ENCODE assay signal across 1 cellular context in the genomic region with DNA sequence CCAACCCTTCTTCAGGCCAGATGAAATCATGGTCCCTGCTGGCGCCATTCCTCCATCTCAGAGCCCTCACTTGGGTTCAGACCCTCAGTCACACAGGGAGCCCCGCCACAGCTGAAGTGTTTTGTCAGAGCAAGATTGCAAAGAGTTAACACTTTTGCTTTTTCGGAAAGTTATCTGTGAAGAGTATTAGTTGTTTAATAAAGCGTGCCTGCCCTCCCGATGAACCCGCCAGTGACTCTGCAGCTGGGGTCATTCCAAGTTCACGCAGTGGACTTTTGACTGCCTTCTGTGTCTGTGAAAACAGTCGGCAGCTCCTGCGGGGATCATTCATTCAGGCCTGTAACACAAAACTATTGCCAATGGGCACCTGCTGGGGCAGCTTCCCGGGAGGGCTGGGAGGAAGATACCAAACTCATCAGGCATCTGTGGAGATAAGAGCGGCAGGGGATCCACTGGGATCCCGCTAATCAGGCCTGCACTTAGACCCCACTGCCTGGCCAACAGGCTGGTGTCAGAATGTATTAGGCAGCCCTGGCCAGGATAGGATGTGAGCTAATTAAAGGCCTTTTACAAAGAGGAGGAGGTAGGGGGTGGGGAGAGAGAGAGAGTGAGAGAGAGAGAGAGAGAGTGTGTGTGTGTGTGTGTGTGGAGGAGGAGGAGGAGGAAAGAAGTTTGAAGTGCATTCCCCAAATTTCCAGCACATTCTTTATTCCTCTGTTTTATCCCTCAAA.
A peak's percentile ranks its signal among the peaks of the same experiment; 100 is the strongest.
TF ChIP-seq lines count a peak whose summit lies in the region.

No MANE protein-coding gene starts in this region.

TF ChIP-seq in HepG2, 621 proteins besides CTCF, POLR2A, EP300 and RAD21 (continued from another document and continues in another):
- TF ChIP-seq, protein P1, sequence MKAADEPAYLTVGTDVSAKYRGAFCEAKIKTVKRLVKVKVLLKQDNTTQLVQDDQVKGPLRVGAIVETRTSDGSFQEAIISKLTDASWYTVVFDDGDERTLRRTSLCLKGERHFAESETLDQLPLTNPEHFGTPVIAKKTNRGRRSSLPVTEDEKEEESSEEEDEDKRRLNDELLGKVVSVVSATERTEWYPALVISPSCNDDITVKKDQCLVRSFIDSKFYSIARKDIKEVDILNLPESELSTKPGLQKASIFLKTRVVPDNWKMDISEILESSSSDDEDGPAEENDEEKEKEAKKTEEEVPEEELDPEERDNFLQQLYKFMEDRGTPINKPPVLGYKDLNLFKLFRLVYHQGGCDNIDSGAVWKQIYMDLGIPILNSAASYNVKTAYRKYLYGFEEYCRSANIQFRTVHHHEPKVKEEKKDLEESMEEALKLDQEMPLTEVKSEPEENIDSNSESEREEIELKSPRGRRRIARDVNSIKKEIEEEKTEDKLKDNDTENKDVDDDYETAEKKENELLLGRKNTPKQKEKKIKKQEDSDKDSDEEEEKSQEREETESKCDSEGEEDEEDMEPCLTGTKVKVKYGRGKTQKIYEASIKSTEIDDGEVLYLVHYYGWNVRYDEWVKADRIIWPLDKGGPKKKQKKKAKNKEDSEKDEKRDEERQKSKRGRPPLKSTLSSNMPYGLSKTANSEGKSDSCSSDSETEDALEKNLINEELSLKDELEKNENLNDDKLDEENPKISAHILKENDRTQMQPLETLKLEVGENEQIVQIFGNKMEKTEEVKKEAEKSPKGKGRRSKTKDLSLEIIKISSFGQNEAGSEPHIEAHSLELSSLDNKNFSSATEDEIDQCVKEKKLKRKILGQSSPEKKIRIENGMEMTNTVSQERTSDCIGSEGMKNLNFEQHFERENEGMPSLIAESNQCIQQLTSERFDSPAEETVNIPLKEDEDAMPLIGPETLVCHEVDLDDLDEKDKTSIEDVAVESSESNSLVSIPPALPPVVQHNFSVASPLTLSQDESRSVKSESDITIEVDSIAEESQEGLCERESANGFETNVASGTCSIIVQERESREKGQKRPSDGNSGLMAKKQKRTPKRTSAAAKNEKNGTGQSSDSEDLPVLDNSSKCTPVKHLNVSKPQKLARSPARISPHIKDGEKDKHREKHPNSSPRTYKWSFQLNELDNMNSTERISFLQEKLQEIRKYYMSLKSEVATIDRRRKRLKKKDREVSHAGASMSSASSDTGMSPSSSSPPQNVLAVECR (CRISPR knock-in tag; IDR thresholded peaks at IDR 0.05; ENCODE audit: borderline replicate concordance), result no peak
- TF ChIP-seq, protein P2, sequence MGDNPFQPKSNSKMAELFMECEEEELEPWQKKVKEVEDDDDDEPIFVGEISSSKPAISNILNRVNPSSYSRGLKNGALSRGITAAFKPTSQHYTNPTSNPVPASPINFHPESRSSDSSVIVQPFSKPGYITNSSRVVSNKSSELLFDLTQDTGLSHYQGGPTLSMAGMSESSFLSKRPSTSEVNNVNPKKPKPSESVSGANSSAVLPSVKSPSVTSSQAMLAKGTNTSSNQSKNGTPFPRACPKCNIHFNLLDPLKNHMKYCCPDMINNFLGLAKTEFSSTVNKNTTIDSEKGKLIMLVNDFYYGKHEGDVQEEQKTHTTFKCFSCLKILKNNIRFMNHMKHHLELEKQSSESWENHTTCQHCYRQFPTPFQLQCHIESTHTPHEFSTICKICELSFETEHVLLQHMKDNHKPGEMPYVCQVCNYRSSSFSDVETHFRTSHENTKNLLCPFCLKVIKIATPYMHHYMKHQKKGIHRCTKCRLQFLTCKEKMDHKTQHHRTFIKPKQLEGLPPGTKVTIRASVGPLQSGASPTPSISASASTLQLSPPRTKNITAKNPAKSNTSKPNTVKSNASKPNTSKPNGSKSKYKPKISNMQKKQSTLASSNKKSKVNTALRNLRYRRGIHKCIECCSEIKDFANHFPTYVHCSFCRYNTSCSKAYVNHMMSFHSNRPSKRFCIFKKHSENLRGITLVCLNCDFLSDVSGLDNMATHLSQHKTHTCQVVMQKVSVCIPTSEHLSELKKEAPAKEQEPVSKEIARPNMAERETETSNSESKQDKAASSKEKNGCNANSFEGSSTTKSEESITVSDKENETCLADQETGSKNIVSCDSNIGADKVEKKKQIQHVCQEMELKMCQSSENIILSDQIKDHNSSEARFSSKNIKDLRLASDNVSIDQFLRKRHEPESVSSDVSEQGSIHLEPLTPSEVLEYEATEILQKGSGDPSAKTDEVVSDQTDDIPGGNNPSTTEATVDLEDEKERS (CRISPR knock-in tag; IDR thresholded peaks at IDR 0.05), result no peak
- no peak for TF ChIP-seq NR1H2 (CRISPR knock-in tag; IDR thresholded peaks at IDR 0.05; ENCODE audit: borderline replicate concordance, low read depth)
- TF ChIP-seq, protein P3, sequence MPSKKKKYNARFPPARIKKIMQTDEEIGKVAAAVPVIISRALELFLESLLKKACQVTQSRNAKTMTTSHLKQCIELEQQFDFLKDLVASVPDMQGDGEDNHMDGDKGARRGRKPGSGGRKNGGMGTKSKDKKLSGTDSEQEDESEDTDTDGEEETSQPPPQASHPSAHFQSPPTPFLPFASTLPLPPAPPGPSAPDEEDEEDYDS (CRISPR knock-in tag; IDR thresholded peaks at IDR 0.05), result no peak
- no peak for TF ChIP-seq DNMT1 (CRISPR knock-in tag; IDR thresholded peaks at IDR 0.05)
- no peak for TF ChIP-seq ZNF891 (CRISPR knock-in tag; IDR thresholded peaks at IDR 0.05)
- TF ChIP-seq SRSF9 (IDR thresholded peaks at IDR 0.05; ENCODE audit: borderline replicate concordance, insufficient read depth, low read depth, low read length, poor library complexity, severe bottlenecking), result no peak
- TF ChIP-seq, protein P4, sequence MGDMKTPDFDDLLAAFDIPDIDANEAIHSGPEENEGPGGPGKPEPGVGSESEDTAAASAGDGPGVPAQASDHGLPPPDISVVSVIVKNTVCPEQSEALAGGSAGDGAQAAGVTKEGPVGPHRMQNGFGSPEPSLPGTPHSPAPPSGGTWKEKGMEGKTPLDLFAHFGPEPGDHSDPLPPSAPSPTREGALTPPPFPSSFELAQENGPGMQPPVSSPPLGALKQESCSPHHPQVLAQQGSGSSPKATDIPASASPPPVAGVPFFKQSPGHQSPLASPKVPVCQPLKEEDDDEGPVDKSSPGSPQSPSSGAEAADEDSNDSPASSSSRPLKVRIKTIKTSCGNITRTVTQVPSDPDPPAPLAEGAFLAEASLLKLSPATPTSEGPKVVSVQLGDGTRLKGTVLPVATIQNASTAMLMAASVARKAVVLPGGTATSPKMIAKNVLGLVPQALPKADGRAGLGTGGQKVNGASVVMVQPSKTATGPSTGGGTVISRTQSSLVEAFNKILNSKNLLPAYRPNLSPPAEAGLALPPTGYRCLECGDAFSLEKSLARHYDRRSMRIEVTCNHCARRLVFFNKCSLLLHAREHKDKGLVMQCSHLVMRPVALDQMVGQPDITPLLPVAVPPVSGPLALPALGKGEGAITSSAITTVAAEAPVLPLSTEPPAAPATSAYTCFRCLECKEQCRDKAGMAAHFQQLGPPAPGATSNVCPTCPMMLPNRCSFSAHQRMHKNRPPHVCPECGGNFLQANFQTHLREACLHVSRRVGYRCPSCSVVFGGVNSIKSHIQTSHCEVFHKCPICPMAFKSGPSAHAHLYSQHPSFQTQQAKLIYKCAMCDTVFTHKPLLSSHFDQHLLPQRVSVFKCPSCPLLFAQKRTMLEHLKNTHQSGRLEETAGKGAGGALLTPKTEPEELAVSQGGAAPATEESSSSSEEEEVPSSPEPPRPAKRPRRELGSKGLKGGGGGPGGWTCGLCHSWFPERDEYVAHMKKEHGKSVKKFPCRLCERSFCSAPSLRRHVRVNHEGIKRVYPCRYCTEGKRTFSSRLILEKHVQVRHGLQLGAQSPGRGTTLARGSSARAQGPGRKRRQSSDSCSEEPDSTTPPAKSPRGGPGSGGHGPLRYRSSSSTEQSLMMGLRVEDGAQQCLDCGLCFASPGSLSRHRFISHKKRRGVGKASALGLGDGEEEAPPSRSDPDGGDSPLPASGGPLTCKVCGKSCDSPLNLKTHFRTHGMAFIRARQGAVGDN (CRISPR knock-in tag; IDR thresholded peaks at IDR 0.05), result peak; percentile 69
- peak; percentile 67 for TF ChIP-seq HNF4G (IDR thresholded peaks at IDR 0.05; ENCODE audit: borderline replicate concordance, low read depth, low read length)
- peak; percentile 72; the same call in 1 of the 2 replicates for TF ChIP-seq HNF4G (CRISPR knock-in tag; IDR thresholded peaks at IDR 0.05; ENCODE audit: borderline replicate concordance, low read depth)
- no peak for TF ChIP-seq DPF2 (CRISPR knock-in tag; IDR thresholded peaks at IDR 0.05; ENCODE audit: borderline replicate concordance, low read depth)
- no peak for TF ChIP-seq ZBTB49 (CRISPR knock-in tag; IDR thresholded peaks at IDR 0.05; ENCODE audit: borderline replicate concordance)
- TF ChIP-seq ZBTB20 (CRISPR knock-in tag; IDR thresholded peaks at IDR 0.05; ENCODE audit: borderline replicate concordance, low read depth), result no peak
- TF ChIP-seq, protein P5, sequence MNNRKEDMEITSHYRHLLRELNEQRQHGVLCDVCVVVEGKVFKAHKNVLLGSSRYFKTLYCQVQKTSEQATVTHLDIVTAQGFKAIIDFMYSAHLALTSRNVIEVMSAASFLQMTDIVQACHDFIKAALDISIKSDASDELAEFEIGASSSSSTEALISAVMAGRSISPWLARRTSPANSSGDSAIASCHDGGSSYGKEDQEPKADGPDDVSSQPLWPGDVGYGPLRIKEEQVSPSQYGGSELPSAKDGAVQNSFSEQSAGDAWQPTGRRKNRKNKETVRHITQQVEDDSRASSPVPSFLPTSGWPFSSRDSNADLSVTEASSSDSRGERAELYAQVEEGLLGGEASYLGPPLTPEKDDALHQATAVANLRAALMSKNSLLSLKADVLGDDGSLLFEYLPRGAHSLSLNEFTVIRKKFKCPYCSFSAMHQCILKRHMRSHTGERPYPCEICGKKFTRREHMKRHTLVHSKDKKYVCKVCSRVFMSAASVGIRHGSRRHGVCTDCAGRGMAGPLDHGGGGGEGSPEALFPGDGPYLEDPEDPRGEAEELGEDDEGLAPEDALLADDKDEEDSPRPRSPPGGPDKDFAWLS (CRISPR knock-in tag; IDR thresholded peaks at IDR 0.05; ENCODE audit: borderline replicate concordance), result no peak
- TF ChIP-seq, protein P6, sequence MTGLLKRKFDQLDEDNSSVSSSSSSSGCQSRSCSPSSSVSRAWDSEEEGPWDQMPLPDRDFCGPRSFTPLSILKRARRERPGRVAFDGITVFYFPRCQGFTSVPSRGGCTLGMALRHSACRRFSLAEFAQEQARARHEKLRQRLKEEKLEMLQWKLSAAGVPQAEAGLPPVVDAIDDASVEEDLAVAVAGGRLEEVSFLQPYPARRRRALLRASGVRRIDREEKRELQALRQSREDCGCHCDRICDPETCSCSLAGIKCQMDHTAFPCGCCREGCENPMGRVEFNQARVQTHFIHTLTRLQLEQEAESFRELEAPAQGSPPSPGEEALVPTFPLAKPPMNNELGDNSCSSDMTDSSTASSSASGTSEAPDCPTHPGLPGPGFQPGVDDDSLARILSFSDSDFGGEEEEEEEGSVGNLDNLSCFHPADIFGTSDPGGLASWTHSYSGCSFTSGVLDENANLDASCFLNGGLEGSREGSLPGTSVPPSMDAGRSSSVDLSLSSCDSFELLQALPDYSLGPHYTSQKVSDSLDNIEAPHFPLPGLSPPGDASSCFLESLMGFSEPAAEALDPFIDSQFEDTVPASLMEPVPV (CRISPR knock-in tag; IDR thresholded peaks at IDR 0.05), result 0 out of 2 replicates have a peak, but pooled peaks have one; percentile 45
- TF ChIP-seq ZKSCAN5 (CRISPR knock-in tag; IDR thresholded peaks at IDR 0.05), result no peak
- TF ChIP-seq PTBP1 (IDR thresholded peaks at IDR 0.05; ENCODE audit: low read depth, low read length, poor library complexity, severe bottlenecking), result no peak
- TF ChIP-seq ZNF496 (CRISPR knock-in tag; IDR thresholded peaks at IDR 0.05; ENCODE audit: insufficient replicate concordance), result no peak
- TF ChIP-seq HMG20A (CRISPR knock-in tag; IDR thresholded peaks at IDR 0.05; ENCODE audit: borderline replicate concordance), result peak; percentile 70; the same call in 1 of the 2 replicates
- 0 out of 2 replicates have a peak, but pooled peaks have one; percentile 7 for TF ChIP-seq ZNF629 (CRISPR knock-in tag; conservative IDR thresholded peaks at IDR 0.05)
- no peak for TF ChIP-seq DBP (CRISPR knock-in tag; IDR thresholded peaks at IDR 0.05; ENCODE audit: not compliant biosample characterization)
- TF ChIP-seq DNMT3B (CRISPR knock-in tag; conservative IDR thresholded peaks at IDR 0.05), result no peak
- TF ChIP-seq SNAI1 (CRISPR knock-in tag; IDR thresholded peaks at IDR 0.05; ENCODE audit: borderline replicate concordance), result no peak
- no peak for TF ChIP-seq ZEB1 (IDR thresholded peaks at IDR 0.05; ENCODE audit: insufficient replicate concordance, low read depth)
- no peak for TF ChIP-seq MAFF (IDR thresholded peaks at IDR 0.05; ENCODE audit: low read depth, low read length)
- no peak for TF ChIP-seq KDM5A (IDR thresholded peaks at IDR 0.05; ENCODE audit: borderline replicate concordance, low read length)
- TF ChIP-seq MAF1 (CRISPR knock-in tag; IDR thresholded peaks at IDR 0.05; ENCODE audit: borderline replicate concordance), result no peak
- no peak for TF ChIP-seq ZFP37 (CRISPR knock-in tag; IDR thresholded peaks at IDR 0.05; ENCODE audit: borderline replicate concordance)
- no peak for TF ChIP-seq ZBTB42 (CRISPR knock-in tag; IDR thresholded peaks at IDR 0.05)
- peak; percentile 24; the same call in 1 of the 2 replicates for TF ChIP-seq KLF9 (CRISPR knock-in tag; IDR thresholded peaks at IDR 0.05; ENCODE audit: low read depth)
- TF ChIP-seq HNF1B (CRISPR knock-in tag; IDR thresholded peaks at IDR 0.05), result peak; percentile 22; the same call in 1 of the 2 replicates
